In genomic region chr19:10928563-10929401, GRCh38 we compare ENCODE assay signal across 1 cellular context.
A peak's percentile ranks its signal among the peaks of the same experiment; 100 is the strongest.
TF ChIP-seq lines count a peak whose summit lies in the region.

TIMM29 (plus strand) TSS chr19:10928811; CDS start chr19:10928823, 12 bp downstream.
YIPF2 (minus strand) TSS chr19:10928639; CDS start chr19:10928410, 229 bp downstream.

TF ChIP-seq in H1, 55 proteins besides CTCF, POLR2A, EP300 and RAD21:
- no peak for TF ChIP-seq TEAD4 (IDR thresholded peaks at IDR 0.05; ENCODE audit: low read depth, low read length)
- TF ChIP-seq SUZ12 (IDR thresholded peaks at IDR 0.05; ENCODE audit: low read length), result no peak
- no peak for TF ChIP-seq ATF2 (IDR thresholded peaks at IDR 0.05; ENCODE audit: low read length)
- no peak for TF ChIP-seq FOSL1 (IDR thresholded peaks at IDR 0.05; ENCODE audit: insufficient read depth, low read depth, low read length)
- TF ChIP-seq E2F6 (IDR thresholded peaks at IDR 0.05), result peak; percentile 30; the same call in 1 of the 2 replicates
- TF ChIP-seq KDM4A (IDR thresholded peaks at IDR 0.05; ENCODE audit: low read depth, low read length, severe bottlenecking), result no peak
- no peak for TF ChIP-seq ATF3 (IDR thresholded peaks at IDR 0.05; ENCODE audit: insufficient read depth, low read depth, low read length)
- TF ChIP-seq NRF1 (IDR thresholded peaks at IDR 0.05; ENCODE audit: low read depth, low read length), result peak; percentile 89
- TF ChIP-seq SP4 (IDR thresholded peaks at IDR 0.05; ENCODE audit: low read length), result peak; percentile 91; the same call in 1 of the 2 replicates
- peak in 1 of 2 experiments; percentile 77; a peak in 1 of 4 replicates for TF ChIP-seq HDAC2 (IDR thresholded peaks at IDR 0.05; ENCODE audit: borderline replicate concordance in 1 of 2, low read depth in 2 of 2, low read length in 2 of 2)
- TF ChIP-seq TBP (IDR thresholded peaks at IDR 0.05; ENCODE audit: low read depth, low read length), result peak; percentile 95
- peak; percentile 99 for TF ChIP-seq GABPA (IDR thresholded peaks at IDR 0.05; ENCODE audit: borderline replicate concordance, insufficient read depth, low read length)
- peak; percentile 71 for TF ChIP-seq SRF (IDR thresholded peaks at IDR 0.05; ENCODE audit: low read depth, low read length)
- TF ChIP-seq RBBP5 (IDR thresholded peaks at IDR 0.05; ENCODE audit: borderline replicate concordance, low read depth, low read length), result peak; percentile 68; the same call in 1 of the 2 replicates
- TF ChIP-seq CHD2 (IDR thresholded peaks at IDR 0.05; ENCODE audit: low read length), result 0 out of 2 replicates have a peak, but pooled peaks have one; percentile 40
- peak; percentile 63 for TF ChIP-seq EGR1 (IDR thresholded peaks at IDR 0.05; ENCODE audit: borderline replicate concordance, low read depth, low read length)
- TF ChIP-seq ASH2L (IDR thresholded peaks at IDR 0.05; ENCODE audit: low read length), result peak; percentile 98
- TF ChIP-seq RNF2 (IDR thresholded peaks at IDR 0.05; ENCODE audit: borderline replicate concordance, low read depth, low read length, missing control alignments, poor library complexity, severe bottlenecking), result no peak
- no peak for TF ChIP-seq CHD1 (IDR thresholded peaks at IDR 0.05; ENCODE audit: low read depth, low read length)
- peak; percentile 45 for TF ChIP-seq POLR2AphosphoS5 (IDR thresholded peaks at IDR 0.05; ENCODE audit: low read depth, low read length)
- TF ChIP-seq KDM5A (IDR thresholded peaks at IDR 0.05; ENCODE audit: low read length), result peak; percentile 95
- no peak; the same call in 1 of the 2 replicates for TF ChIP-seq USF2 (IDR thresholded peaks at IDR 0.05; ENCODE audit: low read length)
- no peak for TF ChIP-seq MAX (IDR thresholded peaks at IDR 0.05)
- TF ChIP-seq SIX5 (IDR thresholded peaks at IDR 0.05; ENCODE audit: low read depth, low read length), result peak; percentile 59; the same call in 1 of the 2 replicates
- no peak for TF ChIP-seq BRCA1 (IDR thresholded peaks at IDR 0.05; ENCODE audit: low read depth, low read length)
- TF ChIP-seq JUN (IDR thresholded peaks at IDR 0.05; ENCODE audit: low read depth, low read length), result no peak; the same call in 1 of the 2 replicates
- TF ChIP-seq TAF7 (optimal IDR thresholded peaks at IDR 0.05; ENCODE audit: borderline replicate concordance, low read depth, low read length), result peak; percentile 89
- TF ChIP-seq JUND (IDR thresholded peaks at IDR 0.05; ENCODE audit: low read length), result 0 out of 2 replicates have a peak, but pooled peaks have one; percentile 54
- 0 out of 2 replicates have a peak, but pooled peaks have one; percentile 38 for TF ChIP-seq TCF12 (IDR thresholded peaks at IDR 0.05; ENCODE audit: low read depth, low read length)
- TF ChIP-seq CBX5 (IDR thresholded peaks at IDR 0.05; ENCODE audit: low read depth, low read length), result no peak
- no peak for TF ChIP-seq MAFK (IDR thresholded peaks at IDR 0.05; ENCODE audit: low read depth, low read length)
- TF ChIP-seq CBX8 (IDR thresholded peaks at IDR 0.05; ENCODE audit: borderline replicate concordance, low read depth, low read length), result no peak
- TF ChIP-seq SP2 (IDR thresholded peaks at IDR 0.05; ENCODE audit: low read length), result no peak
- TF ChIP-seq NANOG (IDR thresholded peaks at IDR 0.05; ENCODE audit: insufficient read depth, low read depth, low read length, poor library complexity, severe bottlenecking), result peak; percentile 34
- TF ChIP-seq POU5F1 (IDR thresholded peaks at IDR 0.05; ENCODE audit: low read depth, low read length), result 0 out of 2 replicates have a peak, but pooled peaks have one; percentile 26
- TF ChIP-seq GTF2F1 (IDR thresholded peaks at IDR 0.05; ENCODE audit: borderline replicate concordance, low read depth, low read length), result 0 out of 2 replicates have a peak, but pooled peaks have one; percentile 66
- TF ChIP-seq KDM1A (IDR thresholded peaks at IDR 0.05; ENCODE audit: borderline replicate concordance, low read length), result no peak
- TF ChIP-seq SIN3A (conservative IDR thresholded peaks at IDR 0.05 in 1 of 2, IDR thresholded peaks at IDR 0.05 in 1 of 2; ENCODE audit: low read depth in 1 of 2, low read length in 2 of 2), result peak; percentile 95 to 98; a peak in 3 of 4 replicates
- peak; percentile 62 for TF ChIP-seq CTBP2 (IDR thresholded peaks at IDR 0.05; ENCODE audit: borderline replicate concordance, insufficient read depth, insufficient read length, low read length)
- no peak for TF ChIP-seq BCL11A (IDR thresholded peaks at IDR 0.05; ENCODE audit: low read depth in 2 of 2, low read length in 2 of 2)
- no peak for TF ChIP-seq BACH1 (IDR thresholded peaks at IDR 0.05; ENCODE audit: low read length)
- peak; percentile 95 for TF ChIP-seq YY1 (IDR thresholded peaks at IDR 0.05; ENCODE audit: low read depth, low read length)
- peak; percentile 85 for TF ChIP-seq PHF8 (conservative IDR thresholded peaks at IDR 0.05; ENCODE audit: low read depth, low read length)
- no peak for TF ChIP-seq ZNF274 (IDR thresholded peaks at IDR 0.05; ENCODE audit: borderline replicate concordance, extremely low read depth, low read length)
- peak; percentile 97 for TF ChIP-seq TAF1 (IDR thresholded peaks at IDR 0.05; ENCODE audit: low read depth, low read length)
- no peak for TF ChIP-seq RFX5 (IDR thresholded peaks at IDR 0.05; ENCODE audit: borderline replicate concordance, low read depth, low read length)
- TF ChIP-seq SIRT6 (IDR thresholded peaks at IDR 0.05; ENCODE audit: low read length), result no peak
- TF ChIP-seq RXRA (IDR thresholded peaks at IDR 0.05; ENCODE audit: insufficient read depth, low read depth, low read length), result no peak
- no peak for TF ChIP-seq HDAC6 (IDR thresholded peaks at IDR 0.05; ENCODE audit: low read depth, low read length)
- peak; percentile 76; the same call in 1 of the 2 replicates for TF ChIP-seq SP1 (IDR thresholded peaks at IDR 0.05; ENCODE audit: low read depth, low read length)
- TF ChIP-seq CREB1 (IDR thresholded peaks at IDR 0.05), result peak; percentile 89
